Comparison of ENCODE assay signal across 16 cellular contexts in genomic region chr20:39070484-39071231, GRCh38.
A peak's percentile ranks its signal among the peaks of the same experiment; 100 is the strongest.
DNase-seq lines count a peak whose midpoint lies in the region; ATAC-seq, FAIRE-seq and TF ChIP-seq lines count a peak whose summit lies in the region.
"Had no signal": no experiment of that assay in that cellular context is flagged by ENCODE, and none has a peak within 500 bp of the region (broad histone marks: within the 10 kb centered on the region; RNA-seq: fewer than 3 reads in every experiment).

No MANE protein-coding gene starts in this region.

- no peak for FAIRE-seq in GM12891 (lab: Jason Lieb, UNC)

- H3K4me3 ChIP-seq in MG63 (no peak overlapping the region), cardiac fibroblast (replicated peaks in 1 of 2; ENCODE audit: low read depth in 2 of 2, low read length in 2 of 2) (no peak overlapping the region), skeletal muscle cell (ENCODE audit: low read depth, low read length) (no peak overlapping the region)
- H3K4me3 ChIP-seq: cardiac muscle cell, SJCRH30, testis had no signal

- no peak for TF ChIP-seq CTCF in cardiac fibroblast (IDR thresholded peaks at IDR 0.05; ENCODE audit: low read depth, low read length)

- H3K27me3 ChIP-seq in MG63, result no peaks in the 10 kb centered on the region
- H3K27me3 ChIP-seq: cardiac muscle cell, testis had no signal

- peaks cover 8% of the 10 kb centered on the region; the same call in 1 of the 2 replicates for H3K9me3 ChIP-seq in MG63
- H3K9me3 ChIP-seq: testis had no signal

- TF ChIP-seq POLR2A in GM12891 (IDR thresholded peaks at IDR 0.05; ENCODE audit: low read depth, low read length), result no peak

- no peak for ATAC-seq in GM19035 (IDR thresholded peaks at IDR 0.05; ENCODE audit: unreplicated experiment)
- ATAC-seq: right cardiac atrium had no signal

- DNase-seq in DMS53 (lab: John Stamatoyannopoulos, UW) (peak; percentile 24), DMS53 treated with DMSO at 0.1 percent for 48 hours (lab: John Stamatoyannopoulos, UW; ENCODE audit: unreplicated experiment) (no peak), MG63 (peak; percentile 95), cardiac fibroblast (ENCODE audit: low read depth in 2 of 2) (peak; percentile 15 to 55), skeletal muscle cell (ENCODE audit: low read depth) (peak; percentile 5), NCI-H82 (lab: John Stamatoyannopoulos, UW) (no peak), GM12891 (ENCODE audit: insufficient read length, low spot score) (no peak)
- DNase-seq: immature natural killer cell, MV-4-11, NCI-H524 treated with DMSO at 0.1 percent for 48 hours, right cardiac atrium, SJCRH30, testis, WERI-Rb-1 had no signal

- no peaks in the 10 kb centered on the region for H3K36me3 ChIP-seq in MG63
- H3K36me3 ChIP-seq: cardiac muscle cell, SJCRH30, WERI-Rb-1 had no signal

TF ChIP-seq in GM12891, 5 proteins besides CTCF, POLR2A, EP300 and RAD21:
- TF ChIP-seq TAF1 (IDR thresholded peaks at IDR 0.05; ENCODE audit: low read depth, low read length), result no peak
- TF ChIP-seq PAX5 (IDR thresholded peaks at IDR 0.05; ENCODE audit: insufficient read depth, low read length, severe bottlenecking), result no peak
- TF ChIP-seq SPI1 (IDR thresholded peaks at IDR 0.05; ENCODE audit: low read depth, low read length), result no peak
- TF ChIP-seq POU2F2 (IDR thresholded peaks at IDR 0.05; ENCODE audit: low read depth, low read length), result no peak
- TF ChIP-seq POLR2AphosphoS5 (IDR thresholded peaks at IDR 0.05; ENCODE audit: low read depth, low read length), result no peak

Comparison
In these comparisons a context has a peak if more than half of its experiments do, and no peak if none do; other contexts are left out.
1. DNase-seq: peak in DMS53 (single experiment), MG63 (single experiment), cardiac fibroblast (2 of 2) and skeletal muscle cell (single experiment); none in DMS53 treated with DMSO at 0.1 percent for 48 hours (single experiment), NCI-H82 (single experiment) and GM12891 (single experiment).